ENCODE assay signal across 27 cellular contexts in genomic region chr20:62012631-62013030, GRCh38.
"Had no signal": no experiment of that assay in that cellular context is flagged by ENCODE, and none has a peak within 500 bp of the region (broad histone marks: within the 10 kb centered on the region; RNA-seq: fewer than 3 reads in every experiment).

No MANE protein-coding gene starts in this region.

- DNase-seq: cerebellar nuclear complex; colonic mucosa; cortex of kidney; effector memory CD4-positive, alpha-beta T cell; erythroblast; esophagus squamous epithelium; foreskin fibroblast; foreskin melanocyte; gastrocnemius medialis; hippocampal formation; kidney glomerular epithelial cell; left colon; mammary epithelial cell; mesendoderm; midbrain; naive thymus-derived CD4-positive, alpha-beta T cell had no signal

- H3K4me1 ChIP-seq: colonic mucosa had no signal

- H3K27me3 ChIP-seq: colonic mucosa, esophagus squamous epithelium, gastrocnemius medialis, heart left ventricle had no signal

- FAIRE-seq: endometrium, islet of Langerhans, keratinocyte had no signal

- H3K27ac Mint-ChIP-seq: dendritic cell treated with granulocyte-macrophage colony-stimulating factor and Interleukin-4, amounts not matched to agents 40 ng/mL and 50 ng/mL, for 4 days; memory B cell had no signal

- H3K9me3 ChIP-seq: colonic mucosa, esophagus squamous epithelium, gastrocnemius medialis, heart left ventricle had no signal

- H3K9me3 Mint-ChIP-seq: dendritic cell treated with granulocyte-macrophage colony-stimulating factor and Interleukin-4, amounts not matched to agents 40 ng/mL and 50 ng/mL, for 4 days; memory B cell; naive thymus-derived CD4-positive, alpha-beta T cell had no signal

- H3K4me3 ChIP-seq: colonic mucosa, esophagus squamous epithelium, gastrocnemius medialis, heart left ventricle, lung had no signal

- H3K4me3 Mint-ChIP-seq: dendritic cell treated with granulocyte-macrophage colony-stimulating factor and Interleukin-4, amounts not matched to agents 40 ng/mL and 50 ng/mL, for 4 days; memory B cell; naive thymus-derived CD4-positive, alpha-beta T cell had no signal

- ATAC-seq: esophagus mucosa; gastrocnemius medialis; heart left ventricle; left colon; left lobe of liver; left ventricle myocardium superior; naive thymus-derived CD4-positive, alpha-beta T cell had no signal

- H3K27me3 Mint-ChIP-seq: dendritic cell treated with granulocyte-macrophage colony-stimulating factor and Interleukin-4, amounts not matched to agents 40 ng/mL and 50 ng/mL, for 4 days; memory B cell; naive thymus-derived CD4-positive, alpha-beta T cell had no signal

- H3K27ac ChIP-seq: colonic mucosa, epithelial cell of prostate, esophagus squamous epithelium, gastrocnemius medialis, heart left ventricle had no signal
